ENCODE assay signal across 8 cellular contexts in genomic region chr7:107874605-107875446, GRCh38. TPM values are rescaled to one million over a fixed set of nuclear protein-coding genes. Genes with fewer than 3 reads are reported as not detected.
DNase-seq lines count a peak whose midpoint lies in the region; ATAC-seq and TF ChIP-seq lines count a peak whose summit lies in the region.

No MANE protein-coding gene starts in this region.

- H3K27me3 Mint-ChIP-seq in activated CD4-positive, alpha-beta memory T cell treated with anti-CD3 and anti-CD28 coated beads for 36 hours, result no peaks in the 10 kb centered on the region

- intact Hi-C loops in activated CD4-positive, alpha-beta memory T cell treated with anti-CD3 and anti-CD28 coated beads for 36 hours (cut with micrococcal nuclease), result loop anchor here (1.0 to 5.0 kb wide), 6 partner anchors 132 to 1083 kb away; partner anchors contain the start of genes BCAP29, COG5, DUS4L and HBP1

- H3K4me3 ChIP-seq in GM12875 (ENCODE audit: low read depth, low read length) (no peak overlapping the region), fibroblast of villous mesenchyme (ENCODE audit: low read depth, low read length) (no peak overlapping the region)

- ATAC-seq in HG03159 (IDR thresholded peaks at IDR 0.05; ENCODE audit: unreplicated experiment), result peak; percentile 70
- ATAC-seq in omental fat pad (ENCODE audit: low FRiP score), result peak; percentile 88
- ATAC-seq in HG02970 (IDR thresholded peaks at IDR 0.05; ENCODE audit: low FRiP score, unreplicated experiment), result no peak

- H3K27ac Mint-ChIP-seq in activated CD4-positive, alpha-beta memory T cell treated with anti-CD3 and anti-CD28 coated beads for 36 hours, result no peak overlapping the region

- peak; percentile 50; the same call in 1 of the 2 replicates for TF ChIP-seq CTCF in GM12875 (IDR thresholded peaks at IDR 0.05; ENCODE audit: borderline replicate concordance, insufficient read depth, low read depth, low read length)
- TF ChIP-seq CTCF in fibroblast of villous mesenchyme (IDR thresholded peaks at IDR 0.05; ENCODE audit: insufficient read depth, low read depth, low read length), result peak; percentile 77
- peak in 2 of 3 donors; percentile 29 for TF ChIP-seq CTCF in omental fat pad (IDR thresholded peaks at IDR 0.05)

- DNase-seq in AML-193 (lab: John Stamatoyannopoulos, UW) (peak; percentile 68 to 71), NCI-H446 treated with DMSO at 0.1 percent for 48 hours (lab: John Stamatoyannopoulos, UW) (peak; percentile 8), fibroblast of villous mesenchyme (ENCODE audit: low read depth) (peak; percentile 68), omental fat pad (ENCODE audit: low spot score) (no peak)
- peak; percentile 52 for DNase-seq in activated CD4-positive, alpha-beta memory T cell treated with anti-CD3 and anti-CD28 coated beads for 36 hours

- no peaks in the 10 kb centered on the region for H3K9me3 Mint-ChIP-seq in activated CD4-positive, alpha-beta memory T cell treated with anti-CD3 and anti-CD28 coated beads for 36 hours

- POLR2A ChIA-PET in activated CD4-positive, alpha-beta memory T cell treated with anti-CD3 and anti-CD28 coated beads for 36 hours (lab: Charles Lee), result interaction anchor here (1.2 kb wide), 1 partner anchor 131 kb away, joined by 14 read pairs; the partner anchor contains the start of gene CBLL1

- CTCF ChIA-PET in activated CD4-positive, alpha-beta memory T cell treated with anti-CD3 and anti-CD28 coated beads for 36 hours (lab: Charles Lee), result interaction anchor here (0.5 to 14.6 kb wide), 45 partner anchors 9 to 705 kb away, joined by 3 to 333 read pairs (median 4); partner anchors contain the start of genes CBLL1, COG5, DLD and DUS4L

- no peaks in the 10 kb centered on the region for H3K36me3 Mint-ChIP-seq in activated CD4-positive, alpha-beta memory T cell treated with anti-CD3 and anti-CD28 coated beads for 36 hours

- H3K4me1 Mint-ChIP-seq in activated CD4-positive, alpha-beta memory T cell treated with anti-CD3 and anti-CD28 coated beads for 36 hours (ENCODE audit: low read depth), result peaks cover 38% of the 10 kb centered on the region

- H3K4me3 Mint-ChIP-seq in activated CD4-positive, alpha-beta memory T cell treated with anti-CD3 and anti-CD28 coated beads for 36 hours, result no peak overlapping the region

RNA-seq across cellular contexts. Expression of gene DLD, which starts 16.2 kb away (rescaled TPM):
- total RNA-seq in activated CD4-positive, alpha-beta memory T cell treated with anti-CD3 and anti-CD28 coated beads for 36 hours, result 100 to 1,000 TPM; 103 to 116 TPM
- 51.5 and 63.9 TPM in 2 replicates for total RNA-seq in fibroblast of villous mesenchyme
- total RNA-seq in omental fat pad, result 100 to 1,000 TPM in 1 of 4 donors, 10 to 100 TPM in 3; 46.0 to 112 (median 59.2) TPM
